Comparison of ENCODE assay signal across 7 cellular contexts in the genomic region with DNA sequence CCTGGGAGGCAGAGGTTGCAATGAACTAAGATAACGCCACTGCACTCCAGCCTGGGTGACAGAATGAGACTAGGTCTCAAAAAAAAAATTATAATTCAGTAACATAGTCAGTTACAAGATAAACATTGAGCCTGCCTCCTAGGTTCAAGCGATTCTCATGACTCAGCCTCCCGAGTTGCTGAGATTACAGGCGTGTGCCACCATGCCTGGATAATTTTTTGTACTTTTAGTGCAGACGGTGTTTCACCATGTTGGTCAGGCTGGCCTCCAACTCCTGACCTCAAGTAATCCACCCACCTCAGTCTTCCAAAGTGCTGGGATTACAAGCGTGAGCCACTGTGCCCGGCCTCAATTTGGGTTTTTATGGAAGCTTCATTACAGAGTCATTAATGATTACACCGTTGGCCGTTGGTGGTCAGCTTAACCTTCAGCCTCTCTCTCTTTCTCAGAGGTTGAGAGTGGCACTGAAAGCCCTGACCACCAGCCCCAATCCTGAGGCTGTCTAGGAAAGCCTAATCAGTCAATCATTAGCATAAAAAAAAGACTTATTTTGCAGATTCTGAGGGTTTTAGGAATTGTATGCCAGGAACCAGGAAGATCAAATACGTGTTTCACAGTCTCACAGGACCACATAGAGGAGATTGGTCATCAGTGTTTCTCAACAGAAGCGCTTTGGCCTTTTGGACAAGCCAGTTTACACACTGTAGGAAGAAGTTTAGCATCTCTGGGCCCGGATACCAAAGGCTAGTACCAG. TPM values are rescaled to one million over a fixed set of nuclear protein-coding genes. Genes with fewer than 3 reads are reported as not detected.
DNase-seq lines count a peak whose midpoint lies in the region; ATAC-seq lines count a peak whose summit lies in the region.

No MANE protein-coding gene starts in this region.

- no peak overlapping the region for H2BK5ac ChIP-seq in neuronal stem cell (ENCODE audit: low read length)

- DNase-seq in ELR (ENCODE audit: low read depth) (peak; percentile 28), NCI-H226 (peak; percentile 29), cerebellum (ENCODE audit: low spot score) (peak; percentile 7), neuronal stem cell (ENCODE audit: low spot score) (no peak), NCI-H146 (lab: John Stamatoyannopoulos, UW) (no peak), middle frontal gyrus (ENCODE audit: extremely low spot score, low spot score) (no peak)

- H3K27me3 ChIP-seq in neuronal stem cell (ENCODE audit: control insufficient read depth in 3 of 3, insufficient read depth in 3 of 3, low read depth in 1 of 3, low read length in 3 of 3), result peaks cover 0 to 5% (median 0%) of the 10 kb centered on the region in 3 experiments

- H3K4me3 ChIP-seq in neuronal stem cell (ENCODE audit: low read length in 2 of 2), result no peak overlapping the region

- no peaks in the 10 kb centered on the region for H3K79me1 ChIP-seq in neuronal stem cell (ENCODE audit: low read depth, low read length)

- H3K9ac ChIP-seq in neuronal stem cell (ENCODE audit: low read depth, low read length, poor library complexity), result no peak overlapping the region

- no peak overlapping the region for H2BK120ac ChIP-seq in neuronal stem cell (ENCODE audit: low read depth, low read length)

- ATAC-seq in HG03196 (IDR thresholded peaks at IDR 0.05; ENCODE audit: unreplicated experiment), result no peak

- no peak overlapping the region for H3K4ac ChIP-seq in neuronal stem cell (ENCODE audit: low read length)

- no peak overlapping the region for H2AK5ac ChIP-seq in neuronal stem cell (ENCODE audit: low read depth, low read length)

- H3K18ac ChIP-seq in neuronal stem cell (ENCODE audit: low read length), result no peak overlapping the region

- H3K27ac ChIP-seq in neuronal stem cell (replicated peaks; ENCODE audit: low read length), result no peak overlapping the region

- no peak overlapping the region for H4K8ac ChIP-seq in neuronal stem cell (ENCODE audit: low read depth, low read length)

- no peaks in the 10 kb centered on the region for H3K4me1 ChIP-seq in neuronal stem cell (ENCODE audit: control insufficient read depth in 2 of 2, insufficient read depth in 1 of 2, low read depth in 1 of 2, low read length in 2 of 2)

- no peaks in the 10 kb centered on the region for H3K36me3 ChIP-seq in neuronal stem cell (replicated peaks in 1 of 2; ENCODE audit: control insufficient read depth in 2 of 2, insufficient read depth in 2 of 2, low read length in 2 of 2)

- H3K9me3 ChIP-seq in neuronal stem cell (replicated peaks in 1 of 2; ENCODE audit: control insufficient read depth in 2 of 2, insufficient read depth in 1 of 2, low read depth in 1 of 2, low read length in 2 of 2), result peaks cover 0 to 2% of the 10 kb centered on the region in 2 donors

- no peak overlapping the region for H4K91ac ChIP-seq in neuronal stem cell (ENCODE audit: low read depth, low read length, poor library complexity)

- peak overlapping the region; percentile 99 for H2AFZ ChIP-seq in neuronal stem cell (ENCODE audit: low read length)

- no CpG with 5 or more reads among the region's 12 CpGs for WGBS in neuronal stem cell (ENCODE audit: extremely low coverage in 2 of 2, insufficient read length in 2 of 2, insufficient replicate concordance in 1 of 2), 2 donors

- no peak overlapping the region for H3K23ac ChIP-seq in neuronal stem cell (ENCODE audit: low read depth, low read length, poor library complexity)

- H3K14ac ChIP-seq in neuronal stem cell (ENCODE audit: low read length), result no peak overlapping the region

- no peak overlapping the region for H3K4me2 ChIP-seq in neuronal stem cell (ENCODE audit: insufficient read depth, low read length, poor library complexity, severe bottlenecking)

- no peak overlapping the region for H2BK12ac ChIP-seq in neuronal stem cell (ENCODE audit: low read length)

- H2BK15ac ChIP-seq in neuronal stem cell (ENCODE audit: low read length), result no peak overlapping the region

RNA-seq across cellular contexts. Expression of a gene that starts 1.3 kb away (rescaled TPM):
- 33.6 TPM for total RNA-seq in cerebellum
- 3.1 TPM for polyA plus RNA-seq in neuronal stem cell (2013, experiment 1 of 2)
- 4.3 TPM for polyA plus RNA-seq in neuronal stem cell (2013, experiment 2 of 2)

Comparison
In these comparisons a context has a peak if more than half of its experiments do, and no peak if none do; other contexts are left out.
1. DNase-seq: peak in ELR (single experiment), NCI-H226 (single experiment) and cerebellum (single experiment); none in neuronal stem cell (single experiment), NCI-H146 (single experiment) and middle frontal gyrus (single experiment).